In genomic region chr14:30861200-30861599, GRCh38 we compare ENCODE assay signal across 23 cellular contexts.
"Had no signal": no experiment of that assay in that cellular context is flagged by ENCODE, and none has a peak within 500 bp of the region (broad histone marks: within the 10 kb centered on the region; RNA-seq: fewer than 3 reads in every experiment).

No MANE protein-coding gene starts in this region.

- H3K4me1 Mint-ChIP-seq: brain, natural killer cell had no signal

- H3K4me1 ChIP-seq: colonic mucosa, tibial nerve, vagina had no signal

- H3K27ac ChIP-seq: colonic mucosa, tibial nerve, vagina had no signal

- H3K4me3 Mint-ChIP-seq: activated naive CD4-positive, alpha-beta T cell treated with anti-CD3 and anti-CD28 coated beads for 36 hours; activated T-cell treated with anti-CD3 and anti-CD28 coated beads, Interleukin-2, amount 50 U/mL, for 4 hours; brain; natural killer cell had no signal

- ATAC-seq: activated CD4-positive, CD25-positive, alpha-beta regulatory T cell treated with anti-CD3 and anti-CD28 coated beads, Interleukin-2, amount 50 U/mL, for 24 hours; activated T-cell treated with anti-CD3 and anti-CD28 coated beads, Interleukin-2, amount 50 U/mL, for 4 hours; left lobe of liver; natural killer cell; stimulated activated naive CD8-positive, alpha-beta T cell treated with anti-CD3 and anti-CD28 coated beads, Interleukin-15, Interleukin-2, amounts not matched to agents 100 U/mL and 50 U/mL, for 24 hours had no signal

- H3K27ac Mint-ChIP-seq: activated naive CD4-positive, alpha-beta T cell treated with anti-CD3 and anti-CD28 coated beads for 36 hours; brain; natural killer cell had no signal

- H3K4me3 ChIP-seq: colonic mucosa, lung, spleen, tibial nerve, vagina had no signal

- H3K36me3 ChIP-seq: colonic mucosa, spleen, tibial nerve, vagina had no signal

- H3K9me3 ChIP-seq: colonic mucosa, spleen, tibial nerve, vagina had no signal

- H3K9me3 Mint-ChIP-seq: activated naive CD4-positive, alpha-beta T cell treated with anti-CD3 and anti-CD28 coated beads for 36 hours; activated T-cell treated with anti-CD3 and anti-CD28 coated beads, Interleukin-2, amount 50 U/mL, for 4 hours; natural killer cell had no signal

- DNase-seq: activated CD4-positive, alpha-beta T cell treated with anti-CD3 and anti-CD28 coated beads, Interleukin-2, amount 50 U/mL, for 1 hour; activated CD8-positive, alpha-beta memory T cell treated with anti-CD3 and anti-CD28 coated beads, Interleukin-2, amount 50 U/mL, for 4 hours; activated naive CD4-positive, alpha-beta T cell treated with anti-CD3 and anti-CD28 coated beads for 36 hours; activated T-cell treated with anti-CD3 and anti-CD28 coated beads, Interleukin-2, amount 50 U/mL, for 4 hours; anterior cingulate cortex; caudate nucleus; colonic mucosa; erythroblast; head of caudate nucleus; kidney; natural killer cell; nucleus accumbens; retina; spleen; stimulated activated CD4-positive, alpha-beta T cell treated with anti-CD3 and anti-CD28 coated beads, Interleukin-4, amount 100 ng/mL, for 4 hours; stimulated activated naive CD8-positive, alpha-beta T cell treated with anti-CD3 and anti-CD28 coated beads, Interleukin-15, Interleukin-2, amounts not matched to agents 100 U/mL and 50 U/mL, for 24 hours; T1000 had no signal

- H3K36me3 Mint-ChIP-seq: brain, natural killer cell had no signal
